Comparison of ENCODE assay signal across 1 cellular context in the genomic region with DNA sequence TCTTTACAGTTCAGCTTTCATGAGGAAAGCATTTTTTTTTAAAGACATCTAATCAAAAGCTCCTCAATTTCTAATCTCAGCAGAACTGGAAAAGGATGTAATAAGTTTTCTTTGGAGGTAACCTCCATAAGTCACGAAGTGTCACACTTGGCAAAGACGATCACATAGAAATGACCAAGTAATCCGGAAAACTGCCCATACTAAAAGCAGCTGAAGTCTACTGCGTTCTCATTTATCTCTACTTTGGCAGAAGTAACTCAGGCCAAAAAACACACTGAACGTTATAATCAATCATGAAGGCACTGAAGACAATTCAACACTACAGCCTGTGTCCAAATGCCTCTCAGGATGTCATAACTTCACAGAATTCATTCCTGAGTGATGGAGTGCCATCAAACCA.
TF ChIP-seq lines count a peak whose summit lies in the region.

No MANE protein-coding gene starts in this region.

TF ChIP-seq in endothelial cell of umbilical vein, 7 proteins besides CTCF, POLR2A, EP300 and RAD21:
- TF ChIP-seq POLR2AphosphoS5 (IDR thresholded peaks at IDR 0.05; ENCODE audit: insufficient read depth, low read depth, low read length) (no peak), FOS (IDR thresholded peaks at IDR 0.05; ENCODE audit: borderline replicate concordance, insufficient read depth, low read length) (no peak)
